In the genomic region with DNA sequence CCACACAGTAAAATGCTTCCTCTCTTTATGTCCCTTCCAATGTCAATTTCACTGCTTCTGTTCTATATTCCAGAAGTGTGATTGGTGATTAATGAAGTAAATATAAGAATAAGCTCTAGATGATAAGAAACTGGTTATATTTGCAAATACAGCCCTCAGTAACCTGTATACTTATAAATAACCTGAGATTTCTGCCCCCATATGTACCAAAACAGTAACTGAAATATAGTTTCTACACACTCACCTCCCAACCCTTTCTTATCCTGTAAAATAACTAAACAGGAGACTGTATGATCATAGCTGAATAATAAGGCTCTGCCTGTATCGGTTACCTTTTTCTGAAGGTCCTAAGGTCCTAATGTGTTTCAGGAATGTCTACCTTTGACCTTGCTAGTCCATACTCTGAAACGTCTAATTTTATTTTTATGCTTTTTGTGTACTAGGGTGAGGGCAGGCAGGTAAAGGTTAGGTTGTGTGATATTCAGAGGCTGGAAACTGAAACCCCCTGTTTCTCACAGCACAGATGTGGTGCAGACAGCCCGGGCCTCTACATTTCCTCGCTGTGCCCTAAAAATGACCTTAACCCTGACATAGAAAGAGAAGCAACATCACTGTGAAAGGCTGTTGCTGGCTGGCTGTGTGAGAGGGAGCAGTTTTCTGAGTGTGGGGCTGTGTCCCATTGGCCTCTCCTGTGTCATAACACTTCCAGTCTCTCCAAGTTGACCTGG, we compare ENCODE assay signal across 13 cellular contexts.
A peak's percentile ranks its signal among the peaks of the same experiment; 100 is the strongest.
DNase-seq lines count a peak whose midpoint lies in the region; ATAC-seq and TF ChIP-seq lines count a peak whose summit lies in the region.
"Had no signal": no experiment of that assay in that cellular context is flagged by ENCODE, and none has a peak within 500 bp of the region (broad histone marks: within the 10 kb centered on the region; RNA-seq: fewer than 3 reads in every experiment).

No MANE protein-coding gene starts in this region.

- H3K9me3 ChIP-seq in thyroid gland, result no peaks in the 10 kb centered on the region
- no peaks in the 10 kb centered on the region for H3K9me3 ChIP-seq in MG63
- H3K9me3 ChIP-seq: sigmoid colon, SJSA1, transverse colon had no signal

- intact Hi-C loops in thyroid gland (cut with DNase I), result no loop called here

- H3K36me3 ChIP-seq in thyroid gland, result no peaks in the 10 kb centered on the region
- H3K36me3 ChIP-seq in MG63, result no peaks in the 10 kb centered on the region
- H3K36me3 ChIP-seq: sigmoid colon, SJSA1, transverse colon had no signal

- TF ChIP-seq POLR2A in thyroid gland (IDR thresholded peaks at IDR 0.05), result no peak

- no peak for TF ChIP-seq CTCF in thyroid gland (IDR thresholded peaks at IDR 0.05)

- H3K27ac ChIP-seq in thyroid gland, result no peak overlapping the region
- H3K27ac ChIP-seq: sigmoid colon, SJSA1, transverse colon had no signal

- 75 to 82% methylated on average over 4 of the region's 4 CpGs for WGBS in thyroid gland, 2 donors

- DNase-seq in left kidney (ENCODE audit: low read depth, low spot score), result peak; percentile 7
- DNase-seq in thyroid gland, result no peak
- DNase-seq in NCI-H1417 treated with DMSO at 0.1 percent for 48 hours (lab: John Stamatoyannopoulos, UW), result no peak
- no peak for DNase-seq in MG63
- DNase-seq in DMS 273 treated with DMSO at 0.1 percent for 48 hours (lab: John Stamatoyannopoulos, UW), result no peak
- DNase-seq: activated CD4-positive, CD25-positive, alpha-beta regulatory T cell; NCI-H69; sigmoid colon; transverse colon had no signal

- H3K27me3 ChIP-seq in thyroid gland (no peaks in the 10 kb centered on the region), MG63 (no peaks in the 10 kb centered on the region)
- H3K27me3 ChIP-seq: sigmoid colon, transverse colon had no signal

- ATAC-seq in GM18870 (IDR thresholded peaks at IDR 0.05; ENCODE audit: unreplicated experiment) (peak; percentile 87), GM21529 (IDR thresholded peaks at IDR 0.05; ENCODE audit: unreplicated experiment) (peak; percentile 93), HG03095 (IDR thresholded peaks at IDR 0.05; ENCODE audit: unreplicated experiment) (peak; percentile 96)

- peaks cover 7 to 11% of the 10 kb centered on the region in 2 donors for H3K4me1 ChIP-seq in thyroid gland
- H3K4me1 ChIP-seq: transverse colon had no signal

- H3K4me3 ChIP-seq in thyroid gland (replicated peaks in 1 of 3) (no peak overlapping the region), MG63 (no peak overlapping the region)
- H3K4me3 ChIP-seq: sigmoid colon, SJSA1, transverse colon had no signal
